8 cellular contexts compared by ENCODE assay signal in genomic region chr2:223957092-223957851, GRCh38. TPM values are rescaled to one million over a fixed set of nuclear protein-coding genes. Genes with fewer than 3 reads are reported as not detected.
DNase-seq lines count a peak whose midpoint lies in the region; ATAC-seq, FAIRE-seq and TF ChIP-seq lines count a peak whose summit lies in the region.

Gene MRPL44, plus strand, starts transcription at chr2:223957463. Its CDS starts 10 bp downstream, at chr2:223957473.

- peak in 1 of 4 donors; percentile 20 for TF ChIP-seq EP300 in upper lobe of left lung (IDR thresholded peaks at IDR 0.05)

- FAIRE-seq in GM12891 (lab: Jason Lieb, UNC) = peak; percentile 96

- no peaks in the 10 kb centered on the region for H3K27me3 ChIP-seq in adrenal gland
- H3K27me3 ChIP-seq in heart left ventricle = no peaks in the 10 kb centered on the region
- no peaks in the 10 kb centered on the region for H3K27me3 ChIP-seq in upper lobe of left lung

- H3K27ac ChIP-seq in adrenal gland (peak within 1 kb of the TSS; percentile 64 to 79 (median 71)), heart left ventricle (peak within 1 kb of the TSS; percentile 53 to 95 (median 84)), upper lobe of left lung (peak within 1 kb of the TSS; percentile 86 to 94 (median 90))

- intact Hi-C loops in adrenal gland (cut with DNase I) (no loop called here), heart left ventricle (cut with DNase I) (loop anchor here in 3 of 10 donors (1.0 to 5.0 kb wide), 4 partner anchors 12 to 630 kb away; partner anchors contain the start of genes CUL3 (in 2 of the 3) and WDFY1 (in 1 of the 3)), posterior cingulate gyrus (cut with DNase I) (loop anchor here (1.0 to 10.0 kb wide), 3 partner anchors 12 to 628 kb away; partner anchors contain the start of genes CUL3 and WDFY1)

- H3K36me3 ChIP-seq in adrenal gland (replicated peaks in 1 of 2) (peaks cover 0 to 6% of the 10 kb centered on the region in 2 donors), heart left ventricle (peaks cover 0 to 25% (median 20%) of the 10 kb centered on the region in 9 donors), upper lobe of left lung (peaks cover 0 to 25% (median 1%) of the 10 kb centered on the region in 4 donors)

- TF ChIP-seq CTCF in adrenal gland (IDR thresholded peaks at IDR 0.05) (peak in 3 of 6 experiments; percentile 9 to 22 (median 20)), heart left ventricle (IDR thresholded peaks at IDR 0.05) (peak in 3 of 12 donors; percentile 7 to 20 (median 15)), upper lobe of left lung (IDR thresholded peaks at IDR 0.05) (peak in 4 of 6 experiments; percentile 14 to 54 (median 21))

- peak; percentile 84 for ATAC-seq in HG02840 (IDR thresholded peaks at IDR 0.05; ENCODE audit: low FRiP score, unreplicated experiment)
- ATAC-seq in heart left ventricle = peak; percentile 100
- peak; percentile 100 for ATAC-seq in upper lobe of left lung (ENCODE audit: low FRiP score in 2 of 2)

- DNase-seq in GM12891 (ENCODE audit: insufficient read length, low spot score) (peak; percentile 69), NCI-H146 (lab: John Stamatoyannopoulos, UW) (peak; percentile 87), T-helper 1 cell (peak; percentile 89 to 97 (median 93)), adrenal gland (peak; percentile 95 to 98 (median 97)), heart left ventricle (peak; percentile 96 to 99 (median 97)), posterior cingulate gyrus (peak; percentile 97 to 100 (median 99)), upper lobe of left lung (peak; percentile 97 to 99)

- H3K4me3 ChIP-seq in adrenal gland = peak within 1 kb of the TSS; percentile 57 to 98 (median 66)
- peak within 1 kb of the TSS; percentile 54 to 98 (median 90) for H3K4me3 ChIP-seq in heart left ventricle
- peak within 1 kb of the TSS; percentile 71 to 95 (median 90) for H3K4me3 ChIP-seq in upper lobe of left lung

- H3K4me1 ChIP-seq in adrenal gland (replicated peaks in 1 of 2) (peaks cover 5 to 51% of the 10 kb centered on the region in 2 donors), heart left ventricle (peaks cover 12 to 55% (median 44%) of the 10 kb centered on the region in 12 donors), upper lobe of left lung (peaks cover 41 to 52% (median 46%) of the 10 kb centered on the region in 4 donors)

- H3K9me3 ChIP-seq in adrenal gland (replicated peaks in 1 of 3) = no peaks in the 10 kb centered on the region
- no peaks in the 10 kb centered on the region for H3K9me3 ChIP-seq in heart left ventricle
- no peaks in the 10 kb centered on the region for H3K9me3 ChIP-seq in upper lobe of left lung

- 0 to 1% (median 0%) methylated on average over 34 to 65 of the region's 65 CpGs for WGBS in adrenal gland, 4 donors
- 0 to 1% (median 0%) methylated on average over 49 to 65 of the region's 65 CpGs for WGBS in heart left ventricle, 4 donors
- 0 to 1% methylated on average over 24 to 60 of the region's 65 CpGs for WGBS in upper lobe of left lung, 2 donors

- peak; percentile 82 for TF ChIP-seq POLR2A in GM12891 (IDR thresholded peaks at IDR 0.05; ENCODE audit: low read depth, low read length)
- TF ChIP-seq POLR2A in adrenal gland (IDR thresholded peaks at IDR 0.05) = peak; percentile 40 to 75
- TF ChIP-seq POLR2A in heart left ventricle (IDR thresholded peaks at IDR 0.05) = peak in 1 of 2 donors; percentile 73
- peak in 2 of 4 donors; percentile 71 to 73 for TF ChIP-seq POLR2A in upper lobe of left lung (IDR thresholded peaks at IDR 0.05)

TF ChIP-seq in GM12891, 5 proteins besides CTCF, POLR2A, EP300 and RAD21:
- TF ChIP-seq TAF1 (IDR thresholded peaks at IDR 0.05; ENCODE audit: low read depth, low read length) (peak; percentile 97), PAX5 (IDR thresholded peaks at IDR 0.05; ENCODE audit: insufficient read depth, low read length, severe bottlenecking) (peak; percentile 29), POU2F2 (IDR thresholded peaks at IDR 0.05; ENCODE audit: low read depth, low read length) (peak; percentile 91), SPI1 (IDR thresholded peaks at IDR 0.05; ENCODE audit: low read depth, low read length) (no peak), POLR2AphosphoS5 (IDR thresholded peaks at IDR 0.05; ENCODE audit: low read depth, low read length) (peak; percentile 81)

RNA-seq across cellular contexts. Expression of gene MRPL44, which starts in this region (rescaled TPM):
- 27.1 TPM for polyA plus RNA-seq in GM12891 (2012; ENCODE audit: low read depth, missing spikeins)
- total RNA-seq in adrenal gland (10 to 100 TPM; 33.8 to 99.2 (median 38.0) TPM), heart left ventricle (10 to 100 TPM; 33.4 to 54.2 (median 38.2) TPM), upper lobe of left lung (10 to 100 TPM in 5 of 6 donors, 1 to 10 TPM in 1; 7.9 to 24.4 (median 22.5) TPM)
- polyA plus RNA-seq in adrenal gland (10 to 100 TPM; 11.7 to 53.8 (median 16.3) TPM), heart left ventricle (10 to 100 TPM; 20.7 to 40.4 TPM)

Comparison
In these comparisons a context has a peak if more than half of its experiments do, and no peak if none do; other contexts are left out.
1. Peak in every context shown above with its lines: DNase-seq, ATAC-seq, H3K4me3 ChIP-seq and H3K27ac ChIP-seq.